Comparison of ENCODE assay signal across 1 cellular context in genomic region chr1:100065183-100065968, GRCh38.
TF ChIP-seq lines count a peak whose summit lies in the region.

No MANE protein-coding gene starts in this region.

TF ChIP-seq in K562, 482 proteins besides CTCF, POLR2A, EP300 and RAD21 (continued from another document):
- TF ChIP-seq FOXP4 (CRISPR knock-in tag; IDR thresholded peaks at IDR 0.05; ENCODE audit: borderline replicate concordance) (no peak), ARID3A (IDR thresholded peaks at IDR 0.05; ENCODE audit: borderline replicate concordance, low read depth, low read length) (no peak), SMARCA5 (IDR thresholded peaks at IDR 0.05) (peak; percentile 78; the same call in 1 of the 2 replicates), SMAD1 (IDR thresholded peaks at IDR 0.05; ENCODE audit: low read depth, low read length, partially characterized antibody) (no peak), CREB1 (IDR thresholded peaks at IDR 0.05) (no peak), CREB1 (CRISPR knock-in tag; IDR thresholded peaks at IDR 0.05) (no peak), BCL6 (CRISPR knock-in tag; IDR thresholded peaks at IDR 0.05) (no peak), HNRNPK (IDR thresholded peaks at IDR 0.05; ENCODE audit: low read depth, low read length, poor library complexity, severe bottlenecking) (peak; percentile 23), CXXC5 (CRISPR knock-in tag; IDR thresholded peaks at IDR 0.05) (no peak), YBX1 (IDR thresholded peaks at IDR 0.05) (peak; percentile 79; the same call in 1 of the 2 replicates), TAL1 (IDR thresholded peaks at IDR 0.05) (0 out of 2 replicates have a peak, but pooled peaks have one; percentile 19)
